Comparison of ENCODE assay signal across 2 cellular contexts in genomic region chrX:52496419-52496772, GRCh38. TPM values are rescaled to one million over a fixed set of nuclear protein-coding genes. Genes with fewer than 3 reads are reported as not detected.
"Had no signal": no experiment of that assay in that cellular context is flagged by ENCODE, and none has a peak within 500 bp of the region (broad histone marks: within the 10 kb centered on the region; RNA-seq: fewer than 3 reads in every experiment).

No MANE protein-coding gene starts in this region.

RNA-seq across cellular contexts. Expression of gene XAGE1A, which starts 0.8 kb away (rescaled TPM):
- total RNA-seq: G401, GM12878 had no signal
- polyA plus RNA-seq: GM12878 had no signal

RNA-seq across cellular contexts. Expression of gene XAGE1B, which starts 20.5 kb away (rescaled TPM):
- total RNA-seq: G401, GM12878 had no signal
- polyA plus RNA-seq: GM12878 had no signal
